ENCODE assay signal across 21 cellular contexts in the genomic region with DNA sequence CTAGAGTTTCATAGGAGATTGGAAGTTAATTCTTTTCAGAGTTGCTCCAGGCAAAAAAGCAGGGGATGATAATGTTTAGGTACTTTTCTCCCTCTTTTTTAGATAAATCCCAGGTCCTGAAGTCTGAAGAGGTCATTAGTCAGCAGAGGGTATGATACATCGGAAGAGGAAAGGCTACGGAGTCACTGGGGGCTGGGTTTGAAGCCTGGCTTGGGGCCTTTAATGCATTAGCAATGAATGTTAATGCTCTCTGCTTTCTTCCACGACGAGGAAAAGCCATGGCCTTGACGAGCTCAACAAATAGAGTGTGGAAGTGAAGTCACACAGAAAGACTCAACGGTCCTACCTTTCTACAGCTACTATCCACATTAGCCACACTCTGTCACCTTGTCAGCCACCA.
"Had no signal": no experiment of that assay in that cellular context is flagged by ENCODE, and none has a peak within 500 bp of the region (broad histone marks: within the 10 kb centered on the region; RNA-seq: fewer than 3 reads in every experiment).

No MANE protein-coding gene starts in this region.

- DNase-seq: activated B cell treated with CpG ODN at 0.5 μM for 24 hours; activated CD4-positive, alpha-beta T cell treated with anti-CD3 and anti-CD28 coated beads for 48 hours; activated CD8-positive, alpha-beta T cell treated with anti-CD3 and anti-CD28 coated beads for 36 hours; activated naive CD4-positive, alpha-beta T cell; activated naive CD8-positive, alpha-beta T cell treated with anti-CD3 and anti-CD28 coated beads, Interleukin-2, amount 10 ng/mL, durations not matched to agents 7 days and 5 days; aorta; glutamatergic neuron; hypothalamus; mesendoderm; nucleus accumbens; right cardiac atrium; stimulated activated CD4-positive, alpha-beta T cell treated with anti-CD3 and anti-CD28 coated beads, Interleukin-15, amount 100 ng/mL, for 24 hours; stimulated activated CD4-positive, alpha-beta T cell treated with anti-CD3 and anti-CD28 coated beads, Interleukin-4, amount 100 ng/mL, for 1 hour; stimulated activated naive B cell treated with anti-CD40 and anti-IgM and Interleukin-4, amounts not matched to agents 10 μg/mL and 1 μg/mL and 100 μg/mL, for 72 hours; T-helper 2 cell; thyroid gland had no signal

- H3K4me1 Mint-ChIP-seq: activated B cell treated with CpG ODN at 0.5 μM for 24 hours; activated naive CD8-positive, alpha-beta T cell treated with anti-CD3 and anti-CD28 coated beads, Interleukin-2, amount 10 ng/mL, durations not matched to agents 7 days and 5 days; stimulated activated naive B cell treated with anti-CD40 and anti-IgM and Interleukin-4, amounts not matched to agents 10 μg/mL and 1 μg/mL and 100 μg/mL, for 72 hours had no signal

- H3K27me3 ChIP-seq: cardiac muscle cell, thyroid gland had no signal

- H3K27ac Mint-ChIP-seq: activated B cell treated with CpG ODN at 0.5 μM for 24 hours; activated CD8-positive, alpha-beta T cell treated with anti-CD3 and anti-CD28 coated beads for 36 hours; activated naive CD8-positive, alpha-beta T cell treated with anti-CD3 and anti-CD28 coated beads, Interleukin-2, amount 10 ng/mL, durations not matched to agents 7 days and 5 days; natural killer cell treated with Interleukin-12 subunit alpha and Interleukin-12 subunit beta and Interleukin-15 and Interleukin-18, amount 100 ng/mL, for 72 hours; progenitor cell of endocrine pancreas; stimulated activated naive B cell treated with anti-CD40 and anti-IgM and Interleukin-4, amounts not matched to agents 10 μg/mL and 1 μg/mL and 100 μg/mL, for 72 hours had no signal

- H3K27me3 Mint-ChIP-seq: activated B cell treated with CpG ODN at 0.5 μM for 24 hours; activated CD8-positive, alpha-beta T cell treated with anti-CD3 and anti-CD28 coated beads for 36 hours; activated naive CD8-positive, alpha-beta T cell treated with anti-CD3 and anti-CD28 coated beads, Interleukin-2, amount 10 ng/mL, durations not matched to agents 7 days and 5 days; natural killer cell treated with Interleukin-12 subunit alpha and Interleukin-12 subunit beta and Interleukin-15 and Interleukin-18, amount 100 ng/mL, for 72 hours; stimulated activated naive B cell treated with anti-CD40 and anti-IgM and Interleukin-4, amounts not matched to agents 10 μg/mL and 1 μg/mL and 100 μg/mL, for 72 hours had no signal

- H3K4me3 Mint-ChIP-seq: activated B cell treated with CpG ODN at 0.5 μM for 24 hours; activated CD8-positive, alpha-beta T cell treated with anti-CD3 and anti-CD28 coated beads for 36 hours; activated naive CD8-positive, alpha-beta T cell treated with anti-CD3 and anti-CD28 coated beads, Interleukin-2, amount 10 ng/mL, durations not matched to agents 7 days and 5 days; natural killer cell treated with Interleukin-12 subunit alpha and Interleukin-12 subunit beta and Interleukin-15 and Interleukin-18, amount 100 ng/mL, for 72 hours; stimulated activated naive B cell treated with anti-CD40 and anti-IgM and Interleukin-4, amounts not matched to agents 10 μg/mL and 1 μg/mL and 100 μg/mL, for 72 hours had no signal

- H3K36me3 ChIP-seq: cardiac muscle cell, thyroid gland had no signal

- H3K4me3 ChIP-seq: cardiac muscle cell, skin epidermis, thyroid gland had no signal

- H3K9me3 Mint-ChIP-seq: activated B cell treated with CpG ODN at 0.5 μM for 24 hours; activated CD8-positive, alpha-beta T cell treated with anti-CD3 and anti-CD28 coated beads for 36 hours; activated naive CD8-positive, alpha-beta T cell treated with anti-CD3 and anti-CD28 coated beads, Interleukin-2, amount 10 ng/mL, durations not matched to agents 7 days and 5 days had no signal

- H3K36me3 Mint-ChIP-seq: activated naive CD8-positive, alpha-beta T cell treated with anti-CD3 and anti-CD28 coated beads, Interleukin-2, amount 10 ng/mL, durations not matched to agents 7 days and 5 days; natural killer cell treated with Interleukin-12 subunit alpha and Interleukin-12 subunit beta and Interleukin-15 and Interleukin-18, amount 100 ng/mL, for 72 hours; stimulated activated naive B cell treated with anti-CD40 and anti-IgM and Interleukin-4, amounts not matched to agents 10 μg/mL and 1 μg/mL and 100 μg/mL, for 72 hours had no signal

- ATAC-seq: activated CD8-positive, alpha-beta T cell treated with anti-CD3 and anti-CD28 coated beads for 36 hours; natural killer cell treated with Interleukin-12 subunit alpha and Interleukin-12 subunit beta and Interleukin-15 and Interleukin-18, amount 100 ng/mL, for 72 hours; right cardiac atrium; stimulated activated naive B cell treated with anti-CD40 and anti-IgM and Interleukin-4, amounts not matched to agents 10 μg/mL and 1 μg/mL and 100 μg/mL, for 72 hours had no signal

- FAIRE-seq: TTC549 had no signal
